Comparison of ENCODE assay signal across 20 cellular contexts in genomic region chr2:239181074-239181581, GRCh38.
A peak's percentile ranks its signal among the peaks of the same experiment; 100 is the strongest.
DNase-seq lines count a peak whose midpoint lies in the region; TF ChIP-seq lines count a peak whose summit lies in the region.
"Had no signal": no experiment of that assay in that cellular context is flagged by ENCODE, and none has a peak within 500 bp of the region (broad histone marks: within the 10 kb centered on the region; RNA-seq: fewer than 3 reads in every experiment).

No MANE protein-coding gene starts in this region.

- intact Hi-C loops in adrenal gland (cut with DNase I), result no loop called here

- no peaks in the 10 kb centered on the region for H3K79me1 ChIP-seq in H9 (ENCODE audit: insufficient read depth, low read depth, low read length, poor library complexity, severe bottlenecking)

- no peak overlapping the region for H3K4me3 Mint-ChIP-seq in H9
- H3K4me3 Mint-ChIP-seq in neural crest cell, result no peak overlapping the region
- H3K4me3 Mint-ChIP-seq: activated naive CD8-positive, alpha-beta T cell treated with anti-CD3 and anti-CD28 coated beads, Interleukin-2, amount 10 ng/mL, durations not matched to agents 7 days and 5 days; CD8-positive, alpha-beta memory T cell; stimulated activated naive CD8-positive, alpha-beta T cell treated with anti-CD3 and anti-CD28 coated beads, Interleukin-15, amount 100 ng/mL, for 72 hours had no signal

- no peak overlapping the region for H2BK20ac ChIP-seq in H9 (ENCODE audit: low read depth, low read length, poor library complexity, severe bottlenecking)

- in situ Hi-C loops in G401 (cut with HindIII; ENCODE audit: low sequenced_read_pairs), result no loop called here

- H2BK15ac ChIP-seq in H9 (ENCODE audit: low read depth, low read length), result no peak overlapping the region

- H2BK120ac ChIP-seq in H9 (ENCODE audit: low read depth, low read length, poor library complexity, severe bottlenecking), result no peak overlapping the region

- H3K4me1 ChIP-seq in BE2C (no peaks in the 10 kb centered on the region), H9 (ENCODE audit: insufficient read depth, low read length) (no peaks in the 10 kb centered on the region), adrenal gland (replicated peaks in 1 of 2) (peaks cover 0 to 4% of the 10 kb centered on the region in 2 donors)
- H3K4me1 ChIP-seq: breast epithelium, gastrocnemius medialis, right lobe of liver had no signal

- no peak overlapping the region for H2AK5ac ChIP-seq in H9 (ENCODE audit: insufficient read length, low read length)

- no peaks in the 10 kb centered on the region for H4K20me1 ChIP-seq in H9 (ENCODE audit: control insufficient read depth, insufficient read depth, insufficient read length)

- H3K27ac Mint-ChIP-seq in H9, result peak overlapping the region in 1 of 3 experiments; percentile 85; a peak in 2 of 7 replicates
- H3K27ac Mint-ChIP-seq in neural crest cell (ENCODE audit: unreplicated experiment), result peak overlapping the region; percentile 67
- H3K27ac Mint-ChIP-seq: activated naive CD8-positive, alpha-beta T cell treated with anti-CD3 and anti-CD28 coated beads, Interleukin-2, amount 10 ng/mL, durations not matched to agents 7 days and 5 days; stimulated activated naive CD8-positive, alpha-beta T cell treated with anti-CD3 and anti-CD28 coated beads, Interleukin-15, amount 100 ng/mL, for 72 hours had no signal

- H3K27me3 ChIP-seq in BE2C (no peaks in the 10 kb centered on the region), H9 (ENCODE audit: insufficient read depth, low read length) (no peaks in the 10 kb centered on the region), adrenal gland (no peaks in the 10 kb centered on the region)
- H3K27me3 ChIP-seq: breast epithelium, gastrocnemius medialis, right lobe of liver had no signal

- H3K36me3 ChIP-seq in BE2C (peaks cover 29% of the 10 kb centered on the region), adrenal gland (replicated peaks in 1 of 2) (peaks cover 0 to 11% of the 10 kb centered on the region in 2 donors)
- H3K36me3 ChIP-seq: breast epithelium had no signal

- no peak overlapping the region for H3K4ac ChIP-seq in H9 (ENCODE audit: low read depth, low read length)

- no peak overlapping the region for H4K8ac ChIP-seq in H9 (replicated peaks; ENCODE audit: insufficient read length, low read depth, low read length)

- peak; percentile 2 for DNase-seq in BE2C
- DNase-seq in H9, result no peak
- peak in 5 of 7 donors; percentile 6 to 48 (median 11) for DNase-seq in adrenal gland
- DNase-seq in neural crest cell (ENCODE audit: low read depth, low spot score), result no peak
- no peak for DNase-seq in DMS 273 (lab: John Stamatoyannopoulos, UW; ENCODE audit: unreplicated experiment)
- no peak for DNase-seq in central memory CD4-positive, alpha-beta T cell
- no peak for DNase-seq in G401 (ENCODE audit: low spot score)
- DNase-seq in HuH-7 (ENCODE audit: low spot score), result no peak
- DNase-seq: activated CD4-positive, alpha-beta T cell treated with anti-CD3 and anti-CD28 coated beads for 48 hours; KBM-7; NK-92 treated with Interleukin-12 subunit alpha and Interleukin-12 subunit beta, amount 100 ng/mL, for 24 hours; nucleus accumbens; stimulated activated CD4-positive, alpha-beta T cell treated with anti-CD3 and anti-CD28 coated beads, Interleukin-1b, Interleukin-23, amount 100 ng/mL, for 48 hours had no signal

- no CpG with 5 or more reads among the region's 10 CpGs for WGBS in H9 (ENCODE audit: extremely low coverage, insufficient read length, low lambda C conversion rate)
- WGBS in adrenal gland, 4 donors, result 86 to 99% (median 93%) methylated on average over 7 to 10 of the region's 10 CpGs

- peaks cover 9 to 18% of the 10 kb centered on the region in 2 experiments; a peak in 2 of 5 replicates for H3K9me3 Mint-ChIP-seq in H9
- H3K9me3 Mint-ChIP-seq in neural crest cell, result no peaks in the 10 kb centered on the region

- TF ChIP-seq CTCF in BE2C (IDR thresholded peaks at IDR 0.05; ENCODE audit: low read depth, low read length) (no peak), H9 (conservative IDR thresholded peaks at IDR 0.05) (no peak), adrenal gland (IDR thresholded peaks at IDR 0.05) (no peak), neural crest cell (conservative IDR thresholded peaks at IDR 0.05) (no peak)

- H3K27me3 Mint-ChIP-seq in H9 (ENCODE audit: low read depth) (no peaks in the 10 kb centered on the region), neural crest cell (ENCODE audit: low read depth) (no peaks in the 10 kb centered on the region)
- H3K27me3 Mint-ChIP-seq: activated naive CD8-positive, alpha-beta T cell treated with anti-CD3 and anti-CD28 coated beads, Interleukin-2, amount 10 ng/mL, durations not matched to agents 7 days and 5 days; CD8-positive, alpha-beta memory T cell; stimulated activated naive CD8-positive, alpha-beta T cell treated with anti-CD3 and anti-CD28 coated beads, Interleukin-15, amount 100 ng/mL, for 72 hours had no signal

- H3K4me3 ChIP-seq in BE2C (ENCODE audit: low read depth, low read length) (no peak overlapping the region), adrenal gland (no peak overlapping the region)
- H3K4me3 ChIP-seq: breast epithelium, gastrocnemius medialis, right lobe of liver had no signal

- TF ChIP-seq POLR2A in adrenal gland (IDR thresholded peaks at IDR 0.05), result no peak

- H4K91ac ChIP-seq in H9 (ENCODE audit: insufficient read length, low read depth, low read length), result no peak overlapping the region

- H3K18ac ChIP-seq in H9 (ENCODE audit: insufficient read length, low read depth, low read length), result no peak overlapping the region

- no peak overlapping the region for H3T11ph ChIP-seq in H9 (ENCODE audit: low read length)

- no peak overlapping the region for H3K23ac ChIP-seq in H9 (ENCODE audit: insufficient read length, low read depth, low read length)

- no peak overlapping the region for H3K4me2 ChIP-seq in H9 (ENCODE audit: insufficient read depth, insufficient read length, low read length)

- H3K9me3 ChIP-seq in BE2C (0 out of 2 replicates have a peak, but pooled peaks cover 3% of the 10 kb centered on the region), H9 (ENCODE audit: control insufficient read depth, low read depth, low read length) (no peaks in the 10 kb centered on the region), adrenal gland (replicated peaks in 1 of 3) (no peaks in the 10 kb centered on the region)
- H3K9me3 ChIP-seq: gastrocnemius medialis, right lobe of liver had no signal

- H2BK12ac ChIP-seq in H9 (ENCODE audit: insufficient read length, low read depth, low read length), result no peak overlapping the region

- no peak overlapping the region for H4K5ac ChIP-seq in H9 (ENCODE audit: insufficient read length, low read depth, low read length)

- no peaks in the 10 kb centered on the region for H3K79me2 ChIP-seq in H9 (ENCODE audit: insufficient read depth, low read length)

- no peak overlapping the region for H3K56ac ChIP-seq in H9 (ENCODE audit: insufficient read length, low read depth, low read length)

- H3K9ac ChIP-seq in H9 (ENCODE audit: extremely low read depth, insufficient read length, low read length), result no peak overlapping the region

- H3K4me1 Mint-ChIP-seq in H9 (peaks cover 9% of the 10 kb centered on the region in 2 experiments; a peak in 3 of 4 replicates), neural crest cell (peaks cover 18% of the 10 kb centered on the region)
- H3K4me1 Mint-ChIP-seq: activated naive CD8-positive, alpha-beta T cell treated with anti-CD3 and anti-CD28 coated beads, Interleukin-2, amount 10 ng/mL, durations not matched to agents 7 days and 5 days; CD8-positive, alpha-beta memory T cell; stimulated activated naive CD8-positive, alpha-beta T cell treated with anti-CD3 and anti-CD28 coated beads, Interleukin-15, amount 100 ng/mL, for 72 hours had no signal

- no peak overlapping the region for H3K27ac ChIP-seq in H9 (ENCODE audit: insufficient read length, low read depth, low read length)
- H3K27ac ChIP-seq in adrenal gland, result no peak overlapping the region
- H3K27ac ChIP-seq: breast epithelium, epithelial cell of prostate, right lobe of liver had no signal

- H2BK5ac ChIP-seq in H9 (ENCODE audit: insufficient read length, low read length), result no peak overlapping the region

- peak overlapping the region; percentile 41; the same call in 1 of the 2 replicates for H3K14ac ChIP-seq in H9 (ENCODE audit: insufficient read depth, low read length)

- H3K23me2 ChIP-seq in H9 (ENCODE audit: insufficient read length, low read depth, low read length, poor library complexity, severe bottlenecking), result no peaks in the 10 kb centered on the region

- H3K36me3 Mint-ChIP-seq in H9 (ENCODE audit: insufficient read depth in 1 of 3, low read depth in 3 of 3), result peaks cover 37 to 43% (median 37%) of the 10 kb centered on the region in 3 experiments
- peaks cover 29% of the 10 kb centered on the region for H3K36me3 Mint-ChIP-seq in neural crest cell (ENCODE audit: low read depth)

- no peak overlapping the region for H2AFZ ChIP-seq in H9 (ENCODE audit: low read length)

Comparison
In these comparisons a context has a peak if more than half of its experiments do, and no peak if none do; other contexts are left out.
1. DNase-seq: peak in BE2C (single experiment) and adrenal gland (5 of 7); none in H9 (single experiment), neural crest cell (single experiment), DMS 273 (single experiment), central memory CD4-positive, alpha-beta T cell (single experiment), G401 (single experiment) and HuH-7 (single experiment).